In the genomic region with DNA sequence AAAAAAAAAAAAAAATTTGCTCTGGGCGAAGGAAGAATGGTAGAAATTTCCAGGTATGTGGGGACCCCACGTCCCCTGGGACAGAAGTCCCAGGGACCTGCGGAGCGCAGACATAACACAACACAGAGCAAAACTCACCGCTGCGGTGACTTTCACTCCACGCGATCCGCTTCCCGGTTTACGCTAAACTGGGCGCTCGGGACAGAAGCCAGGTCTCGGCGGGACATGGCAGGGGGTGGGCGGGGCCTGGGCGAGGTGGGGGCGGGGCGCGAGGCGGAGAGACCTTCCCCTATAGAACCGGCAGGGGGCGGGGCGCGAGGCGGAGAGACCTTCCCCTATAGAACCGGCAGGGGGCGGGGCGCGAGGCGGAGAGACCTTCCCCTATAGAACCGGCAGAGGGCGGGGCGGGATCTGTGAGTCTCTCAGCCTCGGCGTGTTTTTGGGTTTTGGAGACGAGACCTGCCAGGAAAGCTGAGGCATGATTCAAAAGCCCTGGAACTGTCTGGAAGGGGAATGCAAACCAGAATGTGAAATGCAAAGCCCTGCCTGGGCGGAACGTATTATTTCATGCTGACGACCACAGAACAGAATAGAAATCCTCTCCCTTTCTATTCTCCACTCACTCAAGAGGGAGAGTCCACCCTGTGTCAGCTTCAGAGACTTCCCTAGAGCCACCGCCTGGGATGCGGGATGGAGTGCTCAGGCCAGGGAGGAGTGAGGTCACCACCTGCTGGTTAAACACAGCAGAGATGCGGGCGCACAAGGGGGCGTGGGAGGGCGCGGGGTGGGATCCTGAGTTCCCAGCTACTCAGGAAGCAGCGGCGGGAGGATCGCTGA, we compare ENCODE assay signal across 8 cellular contexts. TPM values are rescaled to one million over a fixed set of nuclear protein-coding genes. Genes with fewer than 3 reads are reported as not detected.
A peak's percentile ranks its signal among the peaks of the same experiment; 100 is the strongest.
DNase-seq lines count a peak whose midpoint lies in the region; ATAC-seq, FAIRE-seq and TF ChIP-seq lines count a peak whose summit lies in the region.

No MANE protein-coding gene starts in this region.

- H2AFZ ChIP-seq in neural cell (ENCODE audit: low read depth, low read length) = peak overlapping the region; percentile 76

- H3K4me2 ChIP-seq in neural cell (ENCODE audit: low read length) = peak overlapping the region; percentile 65

- H3K9me3 ChIP-seq in neural cell (ENCODE audit: low read length) = no peaks in the 10 kb centered on the region

- no peaks in the 10 kb centered on the region for H3K79me2 ChIP-seq in neural cell (replicated peaks; ENCODE audit: insufficient read depth, low read length)

- no peak for ATAC-seq in HG03378 (IDR thresholded peaks at IDR 0.05; ENCODE audit: unreplicated experiment)
- no peak for ATAC-seq in GM18858 (IDR thresholded peaks at IDR 0.05; ENCODE audit: unreplicated experiment)

- H3K9ac ChIP-seq in neural cell (ENCODE audit: low read length) = peak overlapping the region; percentile 56

- no peak overlapping the region for H3K27ac ChIP-seq in neural cell (ENCODE audit: low read length)

- peak overlapping the region; percentile 74 for H3K4me3 ChIP-seq in neural cell (ENCODE audit: low read length)

- no peak for FAIRE-seq in GM19239 (lab: Jason Lieb, UNC)

- DNase-seq in GM19239 (ENCODE audit: insufficient read length, low spot score) = peak; percentile 35
- DNase-seq in RPMI7951 (ENCODE audit: low read depth) = peak; percentile 78
- DNase-seq in activated gamma-delta T cell (lab: John Stamatoyannopoulos, UW) = peak; percentile 59
- DNase-seq in fibroblast of the conjunctiva (ENCODE audit: low read depth) = peak; percentile 47
- DNase-seq in stimulated activated naive CD4-positive, alpha-beta T cell (lab: John Stamatoyannopoulos, UW) = peak; percentile 49 to 86 (median 80)

- no peaks in the 10 kb centered on the region for H4K20me1 ChIP-seq in neural cell (ENCODE audit: insufficient read depth)

- peak; percentile 7 for TF ChIP-seq RAD21 in neural cell (conservative IDR thresholded peaks at IDR 0.05)

- no peaks in the 10 kb centered on the region for H3K27me3 ChIP-seq in neural cell (ENCODE audit: insufficient read depth, low read depth, low read length)

- H3F3A ChIP-seq in neural cell (ENCODE audit: insufficient read depth, low read length, poor library complexity, severe bottlenecking) = no peaks in the 10 kb centered on the region

- H3K9me2 ChIP-seq in neural cell (ENCODE audit: insufficient read depth, low read length) = no peaks in the 10 kb centered on the region

- TF ChIP-seq CTCF in neural cell (IDR thresholded peaks at IDR 0.05; ENCODE audit: poor library complexity, severe bottlenecking) = peak; percentile 78

- no peaks in the 10 kb centered on the region for H3K36me3 ChIP-seq in neural cell (ENCODE audit: insufficient read depth, low read length)

- no peak for TF ChIP-seq EP300 in neural cell (conservative IDR thresholded peaks at IDR 0.05; ENCODE audit: poor library complexity, severe bottlenecking)

TF ChIP-seq in neural cell, 6 proteins besides CTCF, POLR2A, EP300 and RAD21:
- TF ChIP-seq EZH2 (IDR thresholded peaks at IDR 0.05; ENCODE audit: borderline replicate concordance, insufficient read depth, low read length, poor library complexity, severe bottlenecking) (no peak), SMC3 (conservative IDR thresholded peaks at IDR 0.05; ENCODE audit: poor library complexity) (peak; percentile 39)

RNA-seq across cellular contexts. Expression of a gene that starts 20.2 kb away (rescaled TPM):
- total RNA-seq in RPMI7951 (2014; rRNA removed; shearing (Covaris generic)) = not detected in 2 replicates
- not detected in 2 replicates for polyA plus RNA-seq in neural cell
- polyA minus RNA-seq in neural cell = not detected in 2 replicates

RNA-seq across cellular contexts. Expression of a gene that starts 30.9 kb away (rescaled TPM):
- 11.4 and 16.4 TPM in 2 replicates for total RNA-seq in RPMI7951 (2014; rRNA removed; shearing (Covaris generic))
- 0.10 and 1.5 TPM in 2 replicates for polyA plus RNA-seq in neural cell
- polyA minus RNA-seq in neural cell = 3.2 and 4.6 TPM in 2 replicates

RNA-seq across cellular contexts. Expression of a gene that starts 51.0 kb away (rescaled TPM):
- total RNA-seq in RPMI7951 (2014; rRNA removed; shearing (Covaris generic)) = not detected in 2 replicates
- not detected in 2 replicates for polyA plus RNA-seq in neural cell
- polyA minus RNA-seq in neural cell = not detected in 2 replicates
